ENCODE assay signal across 36 cellular contexts in genomic region chr2:240757086-240757614, GRCh38.
"Had no signal": no experiment of that assay in that cellular context is flagged by ENCODE, and none has a peak within 500 bp of the region (broad histone marks: within the 10 kb centered on the region; RNA-seq: fewer than 3 reads in every experiment).

No MANE protein-coding gene starts in this region.

- H3K9me3 Mint-ChIP-seq: activated B cell treated with CpG ODN at 0.5 μM for 24 hours; activated CD4-positive, alpha-beta memory T cell treated with anti-CD3 and anti-CD28 coated beads for 36 hours; brain; T-helper 1 cell treated with Interleukin-12 subunit alpha and Interleukin-12 subunit beta and Interleukin-4 antibody, amounts not matched to agents 30 μg/mL and 1 μg/mL, for 36 hours; T-helper 2 cell treated with Interferon-gamma antibody and Interleukin-4, amounts not matched to agents 5 μg/mL and 100 μg/mL, for 36 hours had no signal

- FAIRE-seq: bronchial epithelial cell had no signal

- H3K9ac ChIP-seq: SK-N-SH had no signal

- H3K27ac Mint-ChIP-seq: activated B cell treated with CpG ODN at 0.5 μM for 24 hours; activated CD4-positive, alpha-beta memory T cell treated with anti-CD3 and anti-CD28 coated beads for 36 hours; T-helper 1 cell treated with Interleukin-12 subunit alpha and Interleukin-12 subunit beta and Interleukin-4 antibody, amounts not matched to agents 30 μg/mL and 1 μg/mL, for 36 hours; T-helper 2 cell treated with Interferon-gamma antibody and Interleukin-4, amounts not matched to agents 5 μg/mL and 100 μg/mL, for 36 hours had no signal

- H3K9me3 ChIP-seq: adrenal gland, MG63, Peyer's patch, SJSA1, SK-N-SH had no signal

- H3K27me3 Mint-ChIP-seq: activated B cell treated with CpG ODN at 0.5 μM for 24 hours; activated CD4-positive, alpha-beta memory T cell treated with anti-CD3 and anti-CD28 coated beads for 36 hours; brain had no signal

- H3K4me2 ChIP-seq: SK-N-SH had no signal

- H3K36me3 Mint-ChIP-seq: activated CD4-positive, alpha-beta memory T cell treated with anti-CD3 and anti-CD28 coated beads for 36 hours had no signal

- H3K4me3 ChIP-seq: adrenal gland, MG63, Peyer's patch, SJSA1 had no signal

- H3K27me3 ChIP-seq: adrenal gland, MG63, Peyer's patch had no signal

- H3K36me3 ChIP-seq: adrenal gland, MG63, Peyer's patch, SJSA1 had no signal

- H3K4me1 ChIP-seq: adrenal gland, Peyer's patch, SJSA1 had no signal

- H3K4me1 Mint-ChIP-seq: brain had no signal

- ATAC-seq: PC-3 had no signal

- H3K27ac ChIP-seq: adrenal gland, Peyer's patch, SJSA1 had no signal

- DNase-seq: activated B cell treated with CpG ODN at 0.5 μM for 24 hours; activated CD4-positive, alpha-beta T cell treated with anti-CD3 and anti-CD28 coated beads for 4 hours; activated CD4-positive, alpha-beta T cell treated with anti-CD3 and anti-CD28 coated beads, Interleukin-2, amount 50 U/mL, for 1 hour; activated CD4-positive, CD25-positive, alpha-beta regulatory T cell treated with anti-CD3 and anti-CD28 coated beads, Interleukin-2, amount 50 U/mL, for 72 hours; activated CD8-positive, alpha-beta memory T cell treated with anti-CD3 and anti-CD28 coated beads, Interleukin-2, amount 50 U/mL, for 4 hours; activated naive CD4-positive, alpha-beta T cell; activated naive CD4-positive, alpha-beta T cell treated with anti-CD3 and anti-CD28 coated beads, Interleukin-2, amount 50 U/mL, for 16 hours; activated T-cell treated with anti-CD3 and anti-CD28 coated beads, Interleukin-2, amount 50 U/mL, for 48 hours; adrenal gland; anterior cingulate cortex; caudate nucleus; cerebellar nuclear complex; Karpas-422; KBM-7; MG63; MV-4-11; NCI-H1092; NCI-H1436 treated with DMSO at 0.1 percent for 48 hours; NCI-H1694 treated with DMSO at 0.1 percent for 48 hours; NCI-H2029; NCI-H345; NCI-H510A; NCI-H526; NCI-H748 treated with DMSO at 0.1 percent for 48 hours; NK-92 treated with Interleukin-12 subunit alpha and Interleukin-12 subunit beta, amount 100 ng/mL, for 24 hours; PC-3; Peyer's patch; RPMI8226; SHP77 treated with DMSO at 0.1 percent for 48 hours; SK-N-SH had no signal

- H3K4me3 Mint-ChIP-seq: activated B cell treated with CpG ODN at 0.5 μM for 24 hours; activated CD4-positive, alpha-beta memory T cell treated with anti-CD3 and anti-CD28 coated beads for 36 hours; brain; T-helper 1 cell treated with Interleukin-12 subunit alpha and Interleukin-12 subunit beta and Interleukin-4 antibody, amounts not matched to agents 30 μg/mL and 1 μg/mL, for 36 hours; T-helper 2 cell treated with Interferon-gamma antibody and Interleukin-4, amounts not matched to agents 5 μg/mL and 100 μg/mL, for 36 hours had no signal
